Comparison of ENCODE assay signal across 1 cellular context in the genomic region with DNA sequence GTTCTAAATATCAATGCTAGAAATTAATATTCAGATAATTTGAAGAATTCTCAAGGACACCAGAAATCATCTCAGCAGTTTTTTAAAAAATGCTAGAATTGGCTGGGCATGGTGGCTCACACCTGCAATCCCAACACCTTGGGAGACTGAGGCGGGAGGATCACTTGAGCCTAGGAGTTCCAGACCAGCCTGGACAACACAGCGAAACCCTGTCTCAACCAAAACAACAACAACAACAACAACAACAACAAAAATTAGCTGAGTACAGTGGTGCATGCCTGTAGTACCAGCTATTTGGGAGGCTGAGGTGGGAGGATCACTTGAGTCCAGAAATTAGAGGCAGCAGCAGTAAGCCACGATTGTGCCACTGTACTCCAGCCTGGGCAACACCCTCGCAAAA.
TF ChIP-seq lines count a peak whose summit lies in the region.

No MANE protein-coding gene starts in this region.

TF ChIP-seq in HepG2, 621 proteins besides CTCF, POLR2A, EP300 and RAD21:
- TF ChIP-seq, protein P1, sequence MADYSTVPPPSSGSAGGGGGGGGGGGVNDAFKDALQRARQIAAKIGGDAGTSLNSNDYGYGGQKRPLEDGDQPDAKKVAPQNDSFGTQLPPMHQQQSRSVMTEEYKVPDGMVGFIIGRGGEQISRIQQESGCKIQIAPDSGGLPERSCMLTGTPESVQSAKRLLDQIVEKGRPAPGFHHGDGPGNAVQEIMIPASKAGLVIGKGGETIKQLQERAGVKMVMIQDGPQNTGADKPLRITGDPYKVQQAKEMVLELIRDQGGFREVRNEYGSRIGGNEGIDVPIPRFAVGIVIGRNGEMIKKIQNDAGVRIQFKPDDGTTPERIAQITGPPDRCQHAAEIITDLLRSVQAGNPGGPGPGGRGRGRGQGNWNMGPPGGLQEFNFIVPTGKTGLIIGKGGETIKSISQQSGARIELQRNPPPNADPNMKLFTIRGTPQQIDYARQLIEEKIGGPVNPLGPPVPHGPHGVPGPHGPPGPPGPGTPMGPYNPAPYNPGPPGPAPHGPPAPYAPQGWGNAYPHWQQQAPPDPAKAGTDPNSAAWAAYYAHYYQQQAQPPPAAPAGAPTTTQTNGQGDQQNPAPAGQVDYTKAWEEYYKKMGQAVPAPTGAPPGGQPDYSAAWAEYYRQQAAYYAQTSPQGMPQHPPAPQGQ (CRISPR knock-in tag; IDR thresholded peaks at IDR 0.05; ENCODE audit: borderline replicate concordance), result no peak
- TF ChIP-seq, protein P2, sequence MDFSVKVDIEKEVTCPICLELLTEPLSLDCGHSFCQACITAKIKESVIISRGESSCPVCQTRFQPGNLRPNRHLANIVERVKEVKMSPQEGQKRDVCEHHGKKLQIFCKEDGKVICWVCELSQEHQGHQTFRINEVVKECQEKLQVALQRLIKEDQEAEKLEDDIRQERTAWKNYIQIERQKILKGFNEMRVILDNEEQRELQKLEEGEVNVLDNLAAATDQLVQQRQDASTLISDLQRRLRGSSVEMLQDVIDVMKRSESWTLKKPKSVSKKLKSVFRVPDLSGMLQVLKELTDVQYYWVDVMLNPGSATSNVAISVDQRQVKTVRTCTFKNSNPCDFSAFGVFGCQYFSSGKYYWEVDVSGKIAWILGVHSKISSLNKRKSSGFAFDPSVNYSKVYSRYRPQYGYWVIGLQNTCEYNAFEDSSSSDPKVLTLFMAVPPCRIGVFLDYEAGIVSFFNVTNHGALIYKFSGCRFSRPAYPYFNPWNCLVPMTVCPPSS (IDR thresholded peaks at IDR 0.05), result no peak
- TF ChIP-seq FOXP1 (IDR thresholded peaks at IDR 0.05), result peak; percentile 60; the same call in 1 of the 2 replicates
- no peak for TF ChIP-seq FOXP1 (CRISPR knock-in tag; IDR thresholded peaks at IDR 0.05)
- TF ChIP-seq, protein P3, sequence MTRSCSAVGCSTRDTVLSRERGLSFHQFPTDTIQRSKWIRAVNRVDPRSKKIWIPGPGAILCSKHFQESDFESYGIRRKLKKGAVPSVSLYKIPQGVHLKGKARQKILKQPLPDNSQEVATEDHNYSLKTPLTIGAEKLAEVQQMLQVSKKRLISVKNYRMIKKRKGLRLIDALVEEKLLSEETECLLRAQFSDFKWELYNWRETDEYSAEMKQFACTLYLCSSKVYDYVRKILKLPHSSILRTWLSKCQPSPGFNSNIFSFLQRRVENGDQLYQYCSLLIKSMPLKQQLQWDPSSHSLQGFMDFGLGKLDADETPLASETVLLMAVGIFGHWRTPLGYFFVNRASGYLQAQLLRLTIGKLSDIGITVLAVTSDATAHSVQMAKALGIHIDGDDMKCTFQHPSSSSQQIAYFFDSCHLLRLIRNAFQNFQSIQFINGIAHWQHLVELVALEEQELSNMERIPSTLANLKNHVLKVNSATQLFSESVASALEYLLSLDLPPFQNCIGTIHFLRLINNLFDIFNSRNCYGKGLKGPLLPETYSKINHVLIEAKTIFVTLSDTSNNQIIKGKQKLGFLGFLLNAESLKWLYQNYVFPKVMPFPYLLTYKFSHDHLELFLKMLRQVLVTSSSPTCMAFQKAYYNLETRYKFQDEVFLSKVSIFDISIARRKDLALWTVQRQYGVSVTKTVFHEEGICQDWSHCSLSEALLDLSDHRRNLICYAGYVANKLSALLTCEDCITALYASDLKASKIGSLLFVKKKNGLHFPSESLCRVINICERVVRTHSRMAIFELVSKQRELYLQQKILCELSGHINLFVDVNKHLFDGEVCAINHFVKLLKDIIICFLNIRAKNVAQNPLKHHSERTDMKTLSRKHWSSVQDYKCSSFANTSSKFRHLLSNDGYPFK (CRISPR knock-in tag; IDR thresholded peaks at IDR 0.05; ENCODE audit: borderline replicate concordance), result no peak
- no peak for TF ChIP-seq CHCHD3 (CRISPR knock-in tag; IDR thresholded peaks at IDR 0.05)
- no peak for TF ChIP-seq ZNF20 (CRISPR knock-in tag; IDR thresholded peaks at IDR 0.05)
- TF ChIP-seq, protein P4, sequence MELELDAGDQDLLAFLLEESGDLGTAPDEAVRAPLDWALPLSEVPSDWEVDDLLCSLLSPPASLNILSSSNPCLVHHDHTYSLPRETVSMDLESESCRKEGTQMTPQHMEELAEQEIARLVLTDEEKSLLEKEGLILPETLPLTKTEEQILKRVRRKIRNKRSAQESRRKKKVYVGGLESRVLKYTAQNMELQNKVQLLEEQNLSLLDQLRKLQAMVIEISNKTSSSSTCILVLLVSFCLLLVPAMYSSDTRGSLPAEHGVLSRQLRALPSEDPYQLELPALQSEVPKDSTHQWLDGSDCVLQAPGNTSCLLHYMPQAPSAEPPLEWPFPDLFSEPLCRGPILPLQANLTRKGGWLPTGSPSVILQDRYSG (CRISPR knock-in tag; IDR thresholded peaks at IDR 0.05), result no peak
- TF ChIP-seq, protein P5, sequence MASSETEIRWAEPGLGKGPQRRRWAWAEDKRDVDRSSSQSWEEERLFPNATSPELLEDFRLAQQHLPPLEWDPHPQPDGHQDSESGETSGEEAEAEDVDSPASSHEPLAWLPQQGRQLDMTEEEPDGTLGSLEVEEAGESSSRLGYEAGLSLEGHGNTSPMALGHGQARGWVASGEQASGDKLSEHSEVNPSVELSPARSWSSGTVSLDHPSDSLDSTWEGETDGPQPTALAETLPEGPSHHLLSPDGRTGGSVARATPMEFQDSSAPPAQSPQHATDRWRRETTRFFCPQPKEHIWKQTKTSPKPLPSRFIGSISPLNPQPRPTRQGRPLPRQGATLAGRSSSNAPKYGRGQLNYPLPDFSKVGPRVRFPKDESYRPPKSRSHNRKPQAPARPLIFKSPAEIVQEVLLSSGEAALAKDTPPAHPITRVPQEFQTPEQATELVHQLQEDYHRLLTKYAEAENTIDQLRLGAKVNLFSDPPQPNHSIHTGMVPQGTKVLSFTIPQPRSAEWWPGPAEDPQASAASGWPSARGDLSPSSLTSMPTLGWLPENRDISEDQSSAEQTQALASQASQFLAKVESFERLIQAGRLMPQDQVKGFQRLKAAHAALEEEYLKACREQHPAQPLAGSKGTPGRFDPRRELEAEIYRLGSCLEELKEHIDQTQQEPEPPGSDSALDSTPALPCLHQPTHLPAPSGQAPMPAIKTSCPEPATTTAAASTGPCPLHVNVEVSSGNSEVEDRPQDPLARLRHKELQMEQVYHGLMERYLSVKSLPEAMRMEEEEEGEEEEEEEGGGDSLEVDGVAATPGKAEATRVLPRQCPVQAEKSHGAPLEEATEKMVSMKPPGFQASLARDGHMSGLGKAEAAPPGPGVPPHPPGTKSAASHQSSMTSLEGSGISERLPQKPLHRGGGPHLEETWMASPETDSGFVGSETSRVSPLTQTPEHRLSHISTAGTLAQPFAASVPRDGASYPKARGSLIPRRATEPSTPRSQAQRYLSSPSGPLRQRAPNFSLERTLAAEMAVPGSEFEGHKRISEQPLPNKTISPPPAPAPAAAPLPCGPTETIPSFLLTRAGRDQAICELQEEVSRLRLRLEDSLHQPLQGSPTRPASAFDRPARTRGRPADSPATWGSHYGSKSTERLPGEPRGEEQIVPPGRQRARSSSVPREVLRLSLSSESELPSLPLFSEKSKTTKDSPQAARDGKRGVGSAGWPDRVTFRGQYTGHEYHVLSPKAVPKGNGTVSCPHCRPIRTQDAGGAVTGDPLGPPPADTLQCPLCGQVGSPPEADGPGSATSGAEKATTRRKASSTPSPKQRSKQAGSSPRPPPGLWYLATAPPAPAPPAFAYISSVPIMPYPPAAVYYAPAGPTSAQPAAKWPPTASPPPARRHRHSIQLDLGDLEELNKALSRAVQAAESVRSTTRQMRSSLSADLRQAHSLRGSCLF (CRISPR knock-in tag; IDR thresholded peaks at IDR 0.05; ENCODE audit: borderline replicate concordance), result no peak
- TF ChIP-seq TAF1 (CRISPR knock-in tag; IDR thresholded peaks at IDR 0.05), result no peak
- no peak for TF ChIP-seq SRSF4 (IDR thresholded peaks at IDR 0.05; ENCODE audit: low read depth, low read length, poor library complexity, severe bottlenecking)
- TF ChIP-seq ZNF12 (CRISPR knock-in tag; IDR thresholded peaks at IDR 0.05), result no peak
- no peak for TF ChIP-seq TSC22D2 (CRISPR knock-in tag; IDR thresholded peaks at IDR 0.05; ENCODE audit: borderline replicate concordance)
- TF ChIP-seq, protein P6, sequence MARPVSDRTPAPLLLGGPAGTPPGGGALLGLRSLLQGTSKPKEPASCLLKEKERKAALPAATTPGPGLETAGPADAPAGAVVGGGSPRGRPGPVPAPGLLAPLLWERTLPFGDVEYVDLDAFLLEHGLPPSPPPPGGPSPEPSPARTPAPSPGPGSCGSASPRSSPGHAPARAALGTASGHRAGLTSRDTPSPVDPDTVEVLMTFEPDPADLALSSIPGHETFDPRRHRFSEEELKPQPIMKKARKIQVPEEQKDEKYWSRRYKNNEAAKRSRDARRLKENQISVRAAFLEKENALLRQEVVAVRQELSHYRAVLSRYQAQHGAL (CRISPR knock-in tag; IDR thresholded peaks at IDR 0.05; ENCODE audit: not compliant biosample characterization), result peak; percentile 35
- TF ChIP-seq, protein P7, sequence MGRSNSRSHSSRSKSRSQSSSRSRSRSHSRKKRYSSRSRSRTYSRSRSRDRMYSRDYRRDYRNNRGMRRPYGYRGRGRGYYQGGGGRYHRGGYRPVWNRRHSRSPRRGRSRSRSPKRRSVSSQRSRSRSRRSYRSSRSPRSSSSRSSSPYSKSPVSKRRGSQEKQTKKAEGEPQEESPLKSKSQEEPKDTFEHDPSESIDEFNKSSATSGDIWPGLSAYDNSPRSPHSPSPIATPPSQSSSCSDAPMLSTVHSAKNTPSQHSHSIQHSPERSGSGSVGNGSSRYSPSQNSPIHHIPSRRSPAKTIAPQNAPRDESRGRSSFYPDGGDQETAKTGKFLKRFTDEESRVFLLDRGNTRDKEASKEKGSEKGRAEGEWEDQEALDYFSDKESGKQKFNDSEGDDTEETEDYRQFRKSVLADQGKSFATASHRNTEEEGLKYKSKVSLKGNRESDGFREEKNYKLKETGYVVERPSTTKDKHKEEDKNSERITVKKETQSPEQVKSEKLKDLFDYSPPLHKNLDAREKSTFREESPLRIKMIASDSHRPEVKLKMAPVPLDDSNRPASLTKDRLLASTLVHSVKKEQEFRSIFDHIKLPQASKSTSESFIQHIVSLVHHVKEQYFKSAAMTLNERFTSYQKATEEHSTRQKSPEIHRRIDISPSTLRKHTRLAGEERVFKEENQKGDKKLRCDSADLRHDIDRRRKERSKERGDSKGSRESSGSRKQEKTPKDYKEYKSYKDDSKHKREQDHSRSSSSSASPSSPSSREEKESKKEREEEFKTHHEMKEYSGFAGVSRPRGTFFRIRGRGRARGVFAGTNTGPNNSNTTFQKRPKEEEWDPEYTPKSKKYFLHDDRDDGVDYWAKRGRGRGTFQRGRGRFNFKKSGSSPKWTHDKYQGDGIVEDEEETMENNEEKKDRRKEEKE (IDR thresholded peaks at IDR 0.05), result no peak
- no peak for TF ChIP-seq NCOA5 (CRISPR knock-in tag; IDR thresholded peaks at IDR 0.05)
- TF ChIP-seq ZNF766 (CRISPR knock-in tag; IDR thresholded peaks at IDR 0.05; ENCODE audit: borderline replicate concordance), result 0 out of 2 replicates have a peak, but pooled peaks have one; percentile 70
- no peak for TF ChIP-seq ZFP41 (CRISPR knock-in tag; IDR thresholded peaks at IDR 0.05; ENCODE audit: borderline replicate concordance)
- TF ChIP-seq, protein P8, sequence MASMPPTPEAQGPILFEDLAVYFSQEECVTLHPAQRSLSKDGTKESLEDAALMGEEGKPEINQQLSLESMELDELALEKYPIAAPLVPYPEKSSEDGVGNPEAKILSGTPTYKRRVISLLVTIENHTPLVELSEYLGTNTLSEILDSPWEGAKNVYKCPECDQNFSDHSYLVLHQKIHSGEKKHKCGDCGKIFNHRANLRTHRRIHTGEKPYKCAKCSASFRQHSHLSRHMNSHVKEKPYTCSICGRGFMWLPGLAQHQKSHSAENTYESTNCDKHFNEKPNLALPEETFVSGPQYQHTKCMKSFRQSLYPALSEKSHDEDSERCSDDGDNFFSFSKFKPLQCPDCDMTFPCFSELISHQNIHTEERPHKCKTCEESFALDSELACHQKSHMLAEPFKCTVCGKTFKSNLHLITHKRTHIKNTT (CRISPR knock-in tag; IDR thresholded peaks at IDR 0.05), result no peak
